Comparison of ENCODE assay signal across 8 cellular contexts in the genomic region with DNA sequence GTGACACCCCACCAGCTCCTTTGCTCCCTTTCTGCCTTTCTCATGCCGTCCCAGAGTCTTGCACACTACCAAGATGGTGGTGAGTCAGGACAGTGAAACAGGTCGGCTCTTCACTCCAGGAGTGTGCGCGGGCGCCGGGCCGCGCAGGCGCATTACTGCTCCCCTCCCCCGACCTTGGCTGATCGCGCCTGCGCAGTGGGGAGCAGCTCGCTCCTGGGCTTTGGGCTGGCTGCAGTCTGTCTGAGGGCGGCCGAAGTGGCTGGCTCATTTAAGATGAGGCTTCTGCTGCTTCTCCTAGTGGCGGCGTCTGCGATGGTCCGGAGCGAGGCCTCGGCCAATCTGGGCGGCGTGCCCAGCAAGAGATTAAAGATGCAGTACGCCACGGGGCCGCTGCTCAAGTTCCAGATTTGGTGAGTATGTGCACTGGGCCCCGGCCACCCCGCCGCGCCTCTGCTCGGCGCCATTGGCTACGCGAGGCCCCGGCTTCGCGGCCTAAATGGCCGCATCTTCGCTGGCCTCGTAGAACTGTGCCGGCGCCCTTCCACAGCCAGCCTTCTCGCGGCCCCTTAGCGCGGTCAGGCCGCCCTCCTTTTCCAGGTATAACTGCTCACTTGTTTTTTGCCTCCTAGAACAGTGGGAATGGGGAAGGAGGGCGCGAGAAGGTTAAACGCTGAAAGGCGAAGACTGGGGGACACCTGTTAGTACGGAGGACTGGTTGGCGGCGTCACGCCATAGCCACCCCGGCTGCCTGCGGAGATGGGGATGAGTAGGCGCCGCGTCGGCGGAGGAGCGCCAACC. TPM values are rescaled to one million over a fixed set of nuclear protein-coding genes. Genes with fewer than 3 reads are reported as not detected.
DNase-seq lines count a peak whose midpoint lies in the region; ATAC-seq and TF ChIP-seq lines count a peak whose summit lies in the region.

A gene with protein sequence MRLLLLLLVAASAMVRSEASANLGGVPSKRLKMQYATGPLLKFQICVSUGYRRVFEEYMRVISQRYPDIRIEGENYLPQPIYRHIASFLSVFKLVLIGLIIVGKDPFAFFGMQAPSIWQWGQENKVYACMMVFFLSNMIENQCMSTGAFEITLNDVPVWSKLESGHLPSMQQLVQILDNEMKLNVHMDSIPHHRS (plus strand): TSS at position 232 of the 798 bp plus-strand sequence. CDS start 42 bp downstream, at position 274.

- TF ChIP-seq POLR2A in GM19099 (IDR thresholded peaks at IDR 0.05; ENCODE audit: extremely low read depth, insufficient read length, low read depth): peak; percentile 99

- no peaks in the 10 kb centered on the region for H3K27me3 Mint-ChIP-seq in chondrocyte (ENCODE audit: low read depth)

- H3K4me3 Mint-ChIP-seq in chondrocyte (ENCODE audit: unreplicated experiment): peak within 1 kb of the TSS; percentile 93

- TF ChIP-seq CTCF in chondrocyte (IDR thresholded peaks at IDR 0.05): peak; percentile 75

- H3K4me1 Mint-ChIP-seq in chondrocyte (ENCODE audit: low read depth): peaks cover 65% of the 10 kb centered on the region

- peak; percentile 59 for ATAC-seq in HG03432 (IDR thresholded peaks at IDR 0.05; ENCODE audit: unreplicated experiment)

- H3K27ac Mint-ChIP-seq in chondrocyte (ENCODE audit: unreplicated experiment): peak within 1 kb of the TSS; percentile 97

- DNase-seq in Ammon's horn (ENCODE audit: low spot score) (peak; percentile 95), NCI-H510A treated with DMSO at 0.1 percent for 48 hours (lab: John Stamatoyannopoulos, UW) (peak; percentile 96), chondrocyte (ENCODE audit: low spot score) (peak; percentile 95), kidney glomerular epithelial cell (lab: John Stamatoyannopoulos, UW) (peak; percentile 88)
- peak; percentile 86 for DNase-seq in activated CD4-positive, alpha-beta T cell treated with anti-CD3 and anti-CD28 coated beads for 24 hours (ENCODE audit: low read depth in 2 of 2)
- peak; percentile 83 to 88 for DNase-seq in stimulated activated CD4-positive, alpha-beta T cell treated with anti-CD3 and anti-CD28 coated beads, Interleukin-1b, Interleukin-23, amount 100 ng/mL, for 1 hour (ENCODE audit: low read depth in 2 of 2)

- peaks cover 5% of the 10 kb centered on the region for H3K36me3 Mint-ChIP-seq in chondrocyte (ENCODE audit: low read depth)

- H3K9me3 Mint-ChIP-seq in chondrocyte (ENCODE audit: low read depth): no peaks in the 10 kb centered on the region

RNA-seq across cellular contexts. Expression of the gene that starts here (rescaled TPM):
- 70.5 to 83.8 TPM (median 79.1 TPM) in 3 replicates for total RNA-seq in chondrocyte

Comparison
In these comparisons a context has a peak if more than half of its experiments do, and no peak if none do; other contexts are left out.
1. Peak in every context shown above with its lines: DNase-seq and ATAC-seq.